In the genomic region with DNA sequence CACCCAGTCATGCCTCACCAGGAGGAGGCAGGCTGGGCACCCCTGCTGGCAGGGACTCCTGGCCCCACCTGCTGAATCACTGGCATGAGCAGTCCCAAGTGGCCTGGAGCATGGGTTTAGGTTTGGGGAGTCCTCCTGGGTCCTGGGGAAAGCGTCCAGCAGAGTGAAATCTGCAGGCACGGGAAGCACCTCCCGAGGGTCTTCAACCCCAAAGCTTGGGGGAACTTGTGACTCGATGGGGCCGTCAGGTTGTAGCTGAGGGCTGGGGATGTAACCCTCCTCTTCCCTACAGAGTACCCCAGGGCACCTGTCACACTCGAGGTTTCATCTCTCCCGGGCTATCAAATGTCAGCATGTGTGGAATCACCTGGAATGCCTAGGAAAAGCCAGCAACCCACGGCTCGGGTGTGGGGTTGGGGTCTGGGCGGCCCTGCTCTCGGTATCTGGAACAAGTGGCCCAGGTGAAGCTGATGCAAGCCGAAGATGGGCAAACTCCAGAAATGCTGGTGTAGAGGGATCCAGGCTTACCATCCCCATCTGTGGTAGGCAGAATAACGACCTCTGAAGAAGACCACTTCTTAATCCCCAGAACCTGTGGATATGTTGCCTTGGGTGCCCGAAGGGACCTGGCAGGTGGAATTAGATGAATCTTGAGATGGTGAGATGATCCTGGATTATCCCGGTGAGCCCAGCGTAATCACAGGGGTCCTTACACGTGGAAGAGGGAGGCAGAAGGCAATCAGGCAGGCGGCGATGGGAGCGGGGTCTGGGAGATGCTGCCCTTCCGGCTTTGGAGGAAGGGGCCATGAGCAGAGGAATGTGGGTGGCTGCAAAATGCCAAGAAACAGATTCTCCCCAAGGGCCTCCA, we compare ENCODE assay signal across 32 cellular contexts. TPM values are rescaled to one million over a fixed set of nuclear protein-coding genes. Genes with fewer than 3 reads are reported as not detected.
"Had no signal": no experiment of that assay in that cellular context is flagged by ENCODE, and none has a peak within 500 bp of the region (broad histone marks: within the 10 kb centered on the region; RNA-seq: fewer than 3 reads in every experiment).

No MANE protein-coding gene starts in this region.

- H3K4me1 Mint-ChIP-seq: activated naive CD4-positive, alpha-beta T cell treated with anti-CD3 and anti-CD28 coated beads, Interleukin-2, amount 50 U/mL, for 24 hours; activated naive CD8-positive, alpha-beta T cell treated with anti-CD3 and anti-CD28 coated beads, Interleukin-2, amount 50 U/mL, for 24 hours; T-cell had no signal

- H3K4me3 Mint-ChIP-seq: activated CD8-positive, alpha-beta T cell treated with anti-CD3 and anti-CD28 coated beads for 36 hours; activated naive CD4-positive, alpha-beta T cell treated with anti-CD3 and anti-CD28 coated beads, Interleukin-2, amount 50 U/mL, for 24 hours; activated naive CD8-positive, alpha-beta T cell treated with anti-CD3 and anti-CD28 coated beads, Interleukin-2, amount 50 U/mL, for 24 hours; T-cell had no signal

- DNase-seq: activated CD4-positive, alpha-beta T cell treated with anti-CD3 and anti-CD28 coated beads for 4 hours; activated CD8-positive, alpha-beta memory T cell treated with anti-CD3 and anti-CD28 coated beads, Interleukin-2, amount 50 U/mL, for 48 hours; activated CD8-positive, alpha-beta T cell treated with anti-CD3 and anti-CD28 coated beads for 36 hours; activated naive CD8-positive, alpha-beta T cell treated with anti-CD3 and anti-CD28 coated beads, Interleukin-2, amount 50 U/mL, for 24 hours; activated T-cell treated with anti-CD3 and anti-CD28 coated beads, Interleukin-2, amount 50 U/mL, for 1 hour; amniotic stem cell; body of pancreas; central memory CD4-positive, alpha-beta T cell; MV-4-11; NCI-H1092 treated with DMSO at 0.1 percent for 48 hours; NCI-H1417 treated with DMSO at 0.1 percent for 48 hours; NCI-H1694; NCI-H2029; NCI-H2107; NCI-H2171 treated with DMSO at 0.1 percent for 48 hours; NCI-H226; NCI-H526; NCI-H774; NK-92 treated with Interleukin-12 subunit alpha and Interleukin-12 subunit beta, amount 100 ng/mL, for 24 hours; OCI-M1; RPMI8226; T-cell; T-helper 2 cell; T1000 had no signal

- ATAC-seq: activated CD4-positive, CD25-positive, alpha-beta regulatory T cell treated with anti-CD3 and anti-CD28 coated beads, Interleukin-2, amount 50 U/mL, for 24 hours; activated CD8-positive, alpha-beta T cell treated with anti-CD3 and anti-CD28 coated beads for 36 hours; activated naive CD8-positive, alpha-beta T cell treated with anti-CD3 and anti-CD28 coated beads, Interleukin-2, amount 50 U/mL, for 24 hours; body of pancreas; Panc1; Right ventricle myocardium inferior; T-cell had no signal

- H3K27ac Mint-ChIP-seq: activated CD8-positive, alpha-beta T cell treated with anti-CD3 and anti-CD28 coated beads for 36 hours; activated naive CD4-positive, alpha-beta T cell treated with anti-CD3 and anti-CD28 coated beads, Interleukin-2, amount 50 U/mL, for 24 hours; activated naive CD8-positive, alpha-beta T cell treated with anti-CD3 and anti-CD28 coated beads, Interleukin-2, amount 50 U/mL, for 24 hours; T-cell had no signal

RNA-seq across cellular contexts. Expression of a gene that starts 6.1 kb away (rescaled TPM):
- total RNA-seq: activated CD8-positive, alpha-beta T cell treated with anti-CD3 and anti-CD28 coated beads for 36 hours; ascending aorta; body of pancreas; bronchial epithelial cell; chondrocyte; MCF 10A; T-cell had no signal
